24 cellular contexts compared by ENCODE assay signal in the genomic region with DNA sequence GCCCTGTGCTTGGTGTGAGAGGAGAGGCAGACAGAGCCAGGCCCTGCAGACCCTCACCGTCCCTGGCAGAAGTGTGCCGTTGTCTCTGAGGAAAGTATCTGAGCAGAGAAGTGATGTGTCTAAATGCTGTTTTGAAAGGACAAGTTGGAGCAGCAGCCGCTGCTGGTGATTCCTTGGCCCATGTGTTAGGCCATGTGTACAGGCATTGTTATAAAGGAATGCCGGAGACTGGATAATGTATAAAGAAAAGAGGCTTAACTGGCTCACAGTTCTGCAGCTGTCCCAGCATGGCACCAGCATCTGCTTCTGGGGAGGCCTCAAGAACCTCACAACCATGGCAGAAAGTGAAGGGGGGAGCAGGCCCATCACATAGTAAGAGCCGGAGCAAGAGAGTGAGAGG.
"Had no signal": no experiment of that assay in that cellular context is flagged by ENCODE, and none has a peak within 500 bp of the region (broad histone marks: within the 10 kb centered on the region; RNA-seq: fewer than 3 reads in every experiment).

No MANE protein-coding gene starts in this region.

- H3K4me1 Mint-ChIP-seq: activated CD4-positive, alpha-beta T cell treated with anti-CD3 and anti-CD28 coated beads, Interleukin-2, amount 10 ng/mL, durations not matched to agents 7 days and 5 days; mesothelial cell of epicardium; natural killer cell; T-cell had no signal

- DNase-seq: activated CD4-positive, alpha-beta T cell treated with anti-CD3 and anti-CD28 coated beads, Interleukin-2, amount 10 ng/mL, durations not matched to agents 7 days and 5 days; activated CD4-positive, CD25-positive, alpha-beta regulatory T cell treated with anti-CD3 and anti-CD28 coated beads, Interleukin-2, amount 50 U/mL, for 72 hours; activated CD8-positive, alpha-beta T cell treated with anti-CD3 and anti-CD28 coated beads, Interleukin-2, amount 10 ng/mL, durations not matched to agents 7 days and 5 days; activated gamma-delta T cell; central memory CD4-positive, alpha-beta T cell; effector memory CD8-positive, alpha-beta T cell; foreskin melanocyte; glutamatergic neuron; kidney glomerular epithelial cell; left ventricle myocardium inferior; natural killer cell; spleen; stimulated activated CD4-positive, alpha-beta T cell treated with anti-CD3 and anti-CD28 coated beads, Interleukin-4, amount 100 ng/mL, for 1 hour; stimulated activated naive CD4-positive, alpha-beta T cell; T-cell; tibial artery had no signal

- H3K4me1 ChIP-seq: ascending aorta, left ventricle myocardium inferior, spleen, tibial artery had no signal

- H3K36me3 ChIP-seq: ascending aorta, left ventricle myocardium inferior, spleen, tibial artery had no signal

- H3K4me3 Mint-ChIP-seq: activated CD4-positive, alpha-beta T cell treated with anti-CD3 and anti-CD28 coated beads, Interleukin-2, amount 10 ng/mL, durations not matched to agents 7 days and 5 days; activated CD8-positive, alpha-beta T cell treated with anti-CD3 and anti-CD28 coated beads, Interleukin-2, amount 10 ng/mL, durations not matched to agents 7 days and 5 days; activated T-helper 1 cell treated with anti-CD3 and anti-CD28 coated beads, Interleukin-12 subunit alpha, Interleukin-12 subunit beta, Interleukin-2, Interleukin-4 antibody, amounts not matched to agents 30 ng/mL and 10 ng/mL and 1 ng/mL, durations not matched to agents 14 hours and 24 hours and 36 hours; effector memory CD8-positive, alpha-beta T cell; mesothelial cell of epicardium; natural killer cell; T-cell; T-helper 2 cell treated with Interferon-gamma antibody and Interleukin-4, amounts not matched to agents 5 μg/mL and 100 μg/mL, for 36 hours had no signal

- H3K4me3 ChIP-seq: ascending aorta, hepatocyte, left ventricle myocardium inferior, spleen, tibial artery had no signal

- H3K9me3 ChIP-seq: ascending aorta, left ventricle myocardium inferior, tibial artery had no signal

- H3K27ac Mint-ChIP-seq: activated CD4-positive, alpha-beta T cell treated with anti-CD3 and anti-CD28 coated beads, Interleukin-2, amount 10 ng/mL, durations not matched to agents 7 days and 5 days; activated CD8-positive, alpha-beta T cell treated with anti-CD3 and anti-CD28 coated beads, Interleukin-2, amount 10 ng/mL, durations not matched to agents 7 days and 5 days; activated naive CD4-positive, alpha-beta T cell treated with anti-CD3 and anti-CD28 coated beads, Interleukin-2, amount 50 U/mL, for 72 hours; activated T-helper 1 cell treated with anti-CD3 and anti-CD28 coated beads, Interleukin-12 subunit alpha, Interleukin-12 subunit beta, Interleukin-2, Interleukin-4 antibody, amounts not matched to agents 30 ng/mL and 10 ng/mL and 1 ng/mL, durations not matched to agents 14 hours and 24 hours and 36 hours; effector memory CD8-positive, alpha-beta T cell; mesothelial cell of epicardium; natural killer cell; T-cell; T-helper 2 cell treated with Interferon-gamma antibody and Interleukin-4, amounts not matched to agents 5 μg/mL and 100 μg/mL, for 36 hours had no signal

- H3K9me3 Mint-ChIP-seq: activated CD4-positive, alpha-beta T cell treated with anti-CD3 and anti-CD28 coated beads, Interleukin-2, amount 10 ng/mL, durations not matched to agents 7 days and 5 days; activated naive CD4-positive, alpha-beta T cell treated with anti-CD3 and anti-CD28 coated beads, Interleukin-2, amount 50 U/mL, for 72 hours; activated T-helper 1 cell treated with anti-CD3 and anti-CD28 coated beads, Interleukin-12 subunit alpha, Interleukin-12 subunit beta, Interleukin-2, Interleukin-4 antibody, amounts not matched to agents 30 ng/mL and 10 ng/mL and 1 ng/mL, durations not matched to agents 14 hours and 24 hours and 36 hours; mesothelial cell of epicardium; T-cell; T-helper 2 cell treated with Interferon-gamma antibody and Interleukin-4, amounts not matched to agents 5 μg/mL and 100 μg/mL, for 36 hours had no signal

- H3K27ac ChIP-seq: ascending aorta, hepatocyte, left ventricle myocardium inferior, spleen, tibial artery, VCaP had no signal

- H3K36me3 Mint-ChIP-seq: activated naive CD4-positive, alpha-beta T cell treated with anti-CD3 and anti-CD28 coated beads, Interleukin-2, amount 50 U/mL, for 72 hours; mesothelial cell of epicardium; natural killer cell; T-cell had no signal

- ATAC-seq: activated CD8-positive, alpha-beta T cell treated with anti-CD3 and anti-CD28 coated beads, Interleukin-2, amount 10 ng/mL, durations not matched to agents 7 days and 5 days; activated naive CD4-positive, alpha-beta T cell treated with anti-CD3 and anti-CD28 coated beads, Interleukin-2, amount 50 U/mL, for 72 hours; effector memory CD8-positive, alpha-beta T cell; esophagus mucosa; natural killer cell; T-cell had no signal

- H3K27me3 Mint-ChIP-seq: activated CD4-positive, alpha-beta T cell treated with anti-CD3 and anti-CD28 coated beads, Interleukin-2, amount 10 ng/mL, durations not matched to agents 7 days and 5 days had no signal

- H3K27me3 ChIP-seq: ascending aorta, hepatocyte, tibial artery had no signal
